Comparison of ENCODE assay signal across 22 cellular contexts in genomic region chr4:913280-913618, GRCh38. TPM values are rescaled to one million over a fixed set of nuclear protein-coding genes. Genes with fewer than 3 reads are reported as not detected.
DNase-seq lines count a peak whose midpoint lies in the region; ATAC-seq and TF ChIP-seq lines count a peak whose summit lies in the region.
"Had no signal": no experiment of that assay in that cellular context is flagged by ENCODE, and none has a peak within 500 bp of the region (broad histone marks: within the 10 kb centered on the region; RNA-seq: fewer than 3 reads in every experiment).

No MANE protein-coding gene starts in this region.

- WGBS in esophagus squamous epithelium, 2 donors: 89 to 93% methylated on average over 4 of the region's 4 CpGs
- 80 to 87% methylated on average over 4 of the region's 4 CpGs for WGBS in upper lobe of left lung, 2 donors

- H3K36me3 ChIP-seq in esophagus squamous epithelium: peaks cover 3 to 51% (median 13%) of the 10 kb centered on the region in 3 donors
- H3K36me3 ChIP-seq in upper lobe of left lung: peaks cover 0 to 36% (median 29%) of the 10 kb centered on the region in 4 donors

- H3K4me3 ChIP-seq in esophagus squamous epithelium (no peak overlapping the region), upper lobe of left lung (no peak overlapping the region)
- H3K4me3 ChIP-seq: A549, BLaER1 had no signal

- H3K9me3 ChIP-seq in esophagus squamous epithelium (no peaks in the 10 kb centered on the region), upper lobe of left lung (no peaks in the 10 kb centered on the region)
- H3K9me3 ChIP-seq: A549 had no signal

- intact Hi-C loops in cardiac septum (cut with DNase I) (no loop called here), left ventricle myocardium superior (cut with micrococcal nuclease) (no loop called here), esophagus squamous epithelium (cut with DNase I) (no loop called here)

- ATAC-seq in left ventricle myocardium superior (no peak), upper lobe of left lung (ENCODE audit: low FRiP score in 2 of 2) (no peak)
- ATAC-seq: A549; CD8-positive, alpha-beta T cell; PC-3 had no signal

- H3K27ac ChIP-seq in esophagus squamous epithelium: peak overlapping the region in 3 of 4 donors; percentile 4 to 79 (median 71)
- H3K27ac ChIP-seq in upper lobe of left lung: peak overlapping the region in 3 of 4 donors; percentile 56 to 70 (median 56)
- H3K27ac ChIP-seq: A549, BLaER1 had no signal

- H3K27me3 ChIP-seq in esophagus squamous epithelium (no peaks in the 10 kb centered on the region), upper lobe of left lung (no peaks in the 10 kb centered on the region)
- H3K27me3 ChIP-seq: BLaER1 had no signal

- TF ChIP-seq POLR2A in esophagus squamous epithelium (IDR thresholded peaks at IDR 0.05) (no peak), upper lobe of left lung (IDR thresholded peaks at IDR 0.05) (no peak)

- no peak for TF ChIP-seq EP300 in upper lobe of left lung (IDR thresholded peaks at IDR 0.05)

- peaks cover 0 to 38% (median 3%) of the 10 kb centered on the region in 3 donors for H3K4me1 ChIP-seq in esophagus squamous epithelium
- peaks cover 14 to 45% (median 28%) of the 10 kb centered on the region in 4 donors for H3K4me1 ChIP-seq in upper lobe of left lung
- H3K4me1 ChIP-seq: A549 had no signal

- TF ChIP-seq CTCF in esophagus squamous epithelium (IDR thresholded peaks at IDR 0.05) (no peak), upper lobe of left lung (IDR thresholded peaks at IDR 0.05) (no peak)

- peak; percentile 33 for DNase-seq in cardiac septum (ENCODE audit: low spot score)
- DNase-seq in left ventricle myocardium superior: no peak
- no peak for DNase-seq in esophagus squamous epithelium (lab: John Stamatoyannopoulos, UW)
- peak; percentile 59 for DNase-seq in mesenteric fat pad (ENCODE audit: low spot score)
- no peak for DNase-seq in upper lobe of left lung
- no peak for DNase-seq in AG08396 (ENCODE audit: low spot score)
- DNase-seq in NCI-H2107 treated with DMSO at 0.1 percent for 48 hours (lab: John Stamatoyannopoulos, UW; ENCODE audit: unreplicated experiment): no peak
- no peak for DNase-seq in SW 1271 (lab: John Stamatoyannopoulos, UW)
- DNase-seq: Calu3; CD8-positive, alpha-beta T cell; H9; Kasumi-1; MM.1S; NCI-H1092; NCI-H1436 treated with DMSO at 0.1 percent for 48 hours; NCI-H2029; NCI-H2171; NCI-H526; PC-3; RPMI8226 had no signal

RNA-seq across cellular contexts. Expression of gene GAK, which starts 18.9 kb away (rescaled TPM):
- 36.1 TPM for total RNA-seq in cardiac septum
- total RNA-seq in left ventricle myocardium superior: 29.7 TPM
- total RNA-seq in esophagus squamous epithelium: 10 to 100 TPM; 70.6 to 97.8 (median 80.7) TPM
- 91.3 TPM for total RNA-seq in mesenteric fat pad
- 100 to 1,000 TPM; 116 to 380 (median 154) TPM for total RNA-seq in upper lobe of left lung

RNA-seq across cellular contexts. Expression of gene TMEM175, which starts 19.0 kb away (rescaled TPM):
- total RNA-seq in cardiac septum (22.7 TPM), left ventricle myocardium superior (19.8 TPM), esophagus squamous epithelium (10 to 100 TPM in 3 of 4 donors, 1 to 10 TPM in 1; 8.4 to 22.9 (median 19.7) TPM), mesenteric fat pad (27.7 TPM), upper lobe of left lung (100 to 1,000 TPM in 1 of 6 donors, 10 to 100 TPM in 5; 24.6 to 126 (median 41.8) TPM)

Comparison
In these comparisons a context has a peak if more than half of its experiments do, and no peak if none do; other contexts are left out.
1. DNase-seq: peak in cardiac septum (single experiment) and mesenteric fat pad (single experiment); none in left ventricle myocardium superior (single experiment), esophagus squamous epithelium (single experiment), upper lobe of left lung (0 of 2), AG08396 (single experiment), NCI-H2107 treated with DMSO at 0.1 percent for 48 hours (single experiment) and SW 1271 (0 of 2).